9 cellular contexts compared by ENCODE assay signal in genomic region chr6:31900917-31901414, GRCh38. TPM values are rescaled to one million over a fixed set of nuclear protein-coding genes. Genes with fewer than 3 reads are reported as not detected.
DNase-seq lines count a peak whose midpoint lies in the region; ATAC-seq and TF ChIP-seq lines count a peak whose summit lies in the region.
"Had no signal": no experiment of that assay in that cellular context is flagged by ENCODE, and none has a peak within 500 bp of the region (broad histone marks: within the 10 kb centered on the region; RNA-seq: fewer than 3 reads in every experiment).

No MANE protein-coding gene starts in this region.

- H3K4me1 ChIP-seq in GM23338 (ENCODE audit: insufficient read depth): peaks cover 18% of the 10 kb centered on the region; the same call in 1 of the 2 replicates

- H3K36me3 ChIP-seq in GM23338 (ENCODE audit: insufficient read depth): peaks cover 2% of the 10 kb centered on the region; the same call in 1 of the 2 replicates
- H3K36me3 ChIP-seq in WERI-Rb-1: peaks cover 11% of the 10 kb centered on the region

- H3K36me3 Mint-ChIP-seq in GM23338 (ENCODE audit: low read depth): peaks cover 28% of the 10 kb centered on the region
- H3K36me3 Mint-ChIP-seq in glutamatergic neuron (ENCODE audit: unreplicated experiment): no peaks in the 10 kb centered on the region

- TF ChIP-seq CTCF in GM23338 (conservative IDR thresholded peaks at IDR 0.05; ENCODE audit: low read depth in 2 of 2) (no peak), WERI-Rb-1 (IDR thresholded peaks at IDR 0.05; ENCODE audit: low read depth, low read length) (no peak), glutamatergic neuron (IDR thresholded peaks at IDR 0.05; ENCODE audit: partially characterized antibody, unreplicated experiment) (no peak), retinal pigment epithelial cell (conservative IDR thresholded peaks at IDR 0.05; ENCODE audit: low read depth, low read length) (no peak)

- H3K4me1 Mint-ChIP-seq in GM23338 (peaks cover 30% of the 10 kb centered on the region), glutamatergic neuron (ENCODE audit: low read depth, unreplicated experiment) (peaks cover 3% of the 10 kb centered on the region)

- peaks cover 5% of the 10 kb centered on the region; the same call in 1 of the 2 replicates for H4K20me1 ChIP-seq in GM23338 (replicated peaks; ENCODE audit: insufficient read depth)

- H3K4me3 Mint-ChIP-seq in GM23338 (peak overlapping the region; percentile 79), glutamatergic neuron (ENCODE audit: unreplicated experiment) (peak overlapping the region; percentile 68)

- peaks cover 9% of the 10 kb centered on the region; the same call in 1 of the 2 replicates for H3K79me2 ChIP-seq in GM23338 (replicated peaks; ENCODE audit: insufficient read depth)

- peaks cover 10% of the 10 kb centered on the region; the same call in 1 of the 2 replicates for H3F3A ChIP-seq in GM23338 (replicated peaks; ENCODE audit: low read depth)

- no peaks in the 10 kb centered on the region for H3K9me2 ChIP-seq in GM23338 (ENCODE audit: insufficient read depth)

- DNase-seq in GM23338 (ENCODE audit: low spot score) (peak; percentile 64), WERI-Rb-1 (peak; percentile 45), glutamatergic neuron (no peak), retinal pigment epithelial cell (ENCODE audit: low read depth) (no peak), Kasumi-1 (lab: John Stamatoyannopoulos, UW) (no peak), HuH-7 (ENCODE audit: low spot score) (no peak), hepatic stellate cell (ENCODE audit: low spot score) (no peak)

- H2AFZ ChIP-seq in GM23338: no peak overlapping the region

- H3K27me3 ChIP-seq in GM23338 (ENCODE audit: insufficient read depth) (no peaks in the 10 kb centered on the region), WERI-Rb-1 (ENCODE audit: insufficient read depth, low read depth, severe bottlenecking) (no peaks in the 10 kb centered on the region)

- H3K27me3 Mint-ChIP-seq in GM23338 (ENCODE audit: insufficient read depth, low read depth, poor library complexity) (peaks cover 23% of the 10 kb centered on the region), glutamatergic neuron (ENCODE audit: unreplicated experiment) (peaks cover 10% of the 10 kb centered on the region)

- no peaks in the 10 kb centered on the region for H3K9me3 ChIP-seq in WERI-Rb-1 (ENCODE audit: severe bottlenecking)

- H3K27ac Mint-ChIP-seq in GM23338: peak overlapping the region; percentile 81; the same call in 1 of the 2 replicates
- no peak overlapping the region for H3K27ac Mint-ChIP-seq in glutamatergic neuron (ENCODE audit: unreplicated experiment)

- peak overlapping the region; percentile 50; the same call in 1 of the 2 replicates for H3K27ac ChIP-seq in GM23338 (ENCODE audit: low read depth)
- H3K27ac ChIP-seq in WERI-Rb-1: peak overlapping the region; percentile 62

- H3K4me3 ChIP-seq in GM23338 (peak overlapping the region; percentile 80), WERI-Rb-1 (ENCODE audit: low read depth, low read length) (peak overlapping the region; percentile 69), retinal pigment epithelial cell (ENCODE audit: low read length) (peak overlapping the region; percentile 60)

- peak; percentile 7 for ATAC-seq in GM23338
- ATAC-seq in HG03571 (IDR thresholded peaks at IDR 0.05; ENCODE audit: unreplicated experiment): no peak

- peak overlapping the region; percentile 94 for H3K4me2 ChIP-seq in GM23338

- no peaks in the 10 kb centered on the region for H3K9me3 Mint-ChIP-seq in GM23338
- peaks cover 11% of the 10 kb centered on the region for H3K9me3 Mint-ChIP-seq in glutamatergic neuron (ENCODE audit: unreplicated experiment)

TF ChIP-seq in GM23338, 12 proteins besides CTCF, POLR2A, EP300 and RAD21:
- TF ChIP-seq EZH2phosphoT487 (IDR thresholded peaks at IDR 0.05; ENCODE audit: unreplicated experiment): no peak
- no peak for TF ChIP-seq CREB1 (CRISPR knock-in tag; IDR thresholded peaks at IDR 0.05; ENCODE audit: low read depth)
- no peak; the same call in 1 of the 2 replicates for TF ChIP-seq POLR2AphosphoS5 (IDR thresholded peaks at IDR 0.05; ENCODE audit: low read depth)
- TF ChIP-seq NANOG (IDR thresholded peaks at IDR 0.05; ENCODE audit: borderline replicate concordance): no peak
- TF ChIP-seq ZNF331 (CRISPR knock-in tag; IDR thresholded peaks at IDR 0.05; ENCODE audit: low read depth): no peak
- no peak for TF ChIP-seq ETS1 (IDR thresholded peaks at IDR 0.05)
- no peak for TF ChIP-seq JUNB (IDR thresholded peaks at IDR 0.05; ENCODE audit: unreplicated experiment)

RNA-seq across cellular contexts. Expression of gene ZBTB12, which starts 0.9 kb away (rescaled TPM):
- total RNA-seq in GM23338 (2014; rRNA removed; shearing (Covaris generic)): 14.4 and 14.9 TPM in 2 replicates
- 0.18 and 0.68 TPM in 2 replicates for polyA plus RNA-seq in GM23338 (2016; fragmentation: Nextera tagmentation; extraction: Ambion mirVana)
- total RNA-seq in glutamatergic neuron (ENCODE audit: unreplicated experiment): 16.2 TPM

RNA-seq across cellular contexts. Expression of gene EHMT2, which starts 3.5 kb away (rescaled TPM):
- total RNA-seq in GM23338 (2014; rRNA removed; shearing (Covaris generic)): 184 and 193 TPM in 2 replicates
- 112 and 113 TPM in 2 replicates for polyA plus RNA-seq in GM23338 (2016; fragmentation: Nextera tagmentation; extraction: Ambion mirVana)
- 113 TPM for total RNA-seq in glutamatergic neuron (ENCODE audit: unreplicated experiment)

RNA-seq across cellular contexts. Expression of gene SLC44A4, which starts 22.2 kb away (rescaled TPM):
- 3.7 and 4.6 TPM in 2 replicates for total RNA-seq in GM23338 (2014; rRNA removed; shearing (Covaris generic))
- polyA plus RNA-seq in GM23338 (2016; fragmentation: Nextera tagmentation; extraction: Ambion mirVana): 1.1 and 1.2 TPM in 2 replicates
- not detected for total RNA-seq in glutamatergic neuron (ENCODE audit: unreplicated experiment)
- total RNA-seq: T-helper 2 cell treated with Interferon-gamma antibody and Interleukin-4, amounts not matched to agents 100 ng/mL and 5 ng/mL, for 36 hours had no signal

RNA-seq across cellular contexts. Expression of gene C2, which starts 26.6 kb away (rescaled TPM):
- total RNA-seq in GM23338 (2014; rRNA removed; shearing (Covaris generic)): 1.7 and 2.4 TPM in 2 replicates
- polyA plus RNA-seq in GM23338 (2016; fragmentation: Nextera tagmentation; extraction: Ambion mirVana): 0.16 and 0.23 TPM in 2 replicates
- total RNA-seq in glutamatergic neuron (ENCODE audit: unreplicated experiment): not detected

RNA-seq across cellular contexts. Expression of gene NEU1, which starts 38.3 kb away (rescaled TPM):
- 41.1 and 47.4 TPM in 2 replicates for total RNA-seq in GM23338 (2014; rRNA removed; shearing (Covaris generic))
- polyA plus RNA-seq in GM23338 (2016; fragmentation: Nextera tagmentation; extraction: Ambion mirVana): 31.4 and 32.3 TPM in 2 replicates
- 40.2 TPM for total RNA-seq in glutamatergic neuron (ENCODE audit: unreplicated experiment)

Comparison
In these comparisons a context has a peak if more than half of its experiments do, and no peak if none do; other contexts are left out.
1. DNase-seq: peak in GM23338 (single experiment) and WERI-Rb-1 (single experiment); none in glutamatergic neuron (single experiment), retinal pigment epithelial cell (single experiment), Kasumi-1 (0 of 2), HuH-7 (single experiment) and hepatic stellate cell (single experiment).
2. Peak in every context shown above with its lines, with median percentiles within 50 percentile points of each other: H3K4me3 ChIP-seq.